In genomic region chrX:51614353-51614752, GRCh38 we compare ENCODE assay signal across 8 cellular contexts. TPM values are rescaled to one million over a fixed set of nuclear protein-coding genes. Genes with fewer than 3 reads are reported as not detected.
A peak's percentile ranks its signal among the peaks of the same experiment; 100 is the strongest.
DNase-seq lines count a peak whose midpoint lies in the region; ATAC-seq and TF ChIP-seq lines count a peak whose summit lies in the region.

No MANE protein-coding gene starts in this region.

- ATAC-seq in right lobe of liver = peak; percentile 42 to 49 (median 48)
- no peak for ATAC-seq in HG03521 (IDR thresholded peaks at IDR 0.05; ENCODE audit: unreplicated experiment)

- POLR2A ChIA-PET in AG04449 (lab: Yijun Ruan, JAX) = no interaction called here

- intact Hi-C loops in right lobe of liver (cut with DNase I) (no loop called here), thyroid gland (cut with DNase I) (no loop called here)

- 6% methylated on average over 6 of the region's 6 CpGs for WGBS in right lobe of liver (ENCODE audit: insufficient coverage, low coverage, low lambda C conversion rate, missing lambda C conversion rate)
- 0 to 12% methylated on average over 6 of the region's 6 CpGs for WGBS in thyroid gland, 2 donors

- H3K4me1 ChIP-seq in right lobe of liver = no peaks in the 10 kb centered on the region
- H3K4me1 ChIP-seq in thyroid gland = no peaks in the 10 kb centered on the region

- TF ChIP-seq CTCF in AG04449 (IDR thresholded peaks at IDR 0.05; ENCODE audit: insufficient read depth, low read length, missing control alignments) (peak; percentile 51), GM06990 (IDR thresholded peaks at IDR 0.05; ENCODE audit: insufficient read depth, low read length, poor library complexity, severe bottlenecking) (peak; percentile 65), NB4 (IDR thresholded peaks at IDR 0.05; ENCODE audit: low read depth, low read length) (peak; percentile 44), right lobe of liver (IDR thresholded peaks at IDR 0.05) (peak; percentile 36 to 46 (median 44)), thyroid gland (IDR thresholded peaks at IDR 0.05) (peak in 2 of 6 experiments; percentile 32)

- CTCF ChIA-PET in AG04449 (lab: Yijun Ruan, JAX) = no interaction called here

- H3K27me3 ChIP-seq in GM06990 (replicated peaks; ENCODE audit: control insufficient read depth, insufficient read depth, low read length) = no peaks in the 10 kb centered on the region
- H3K27me3 ChIP-seq in right lobe of liver = peaks cover 0 to 11% of the 10 kb centered on the region in 2 donors
- H3K27me3 ChIP-seq in thyroid gland = no peaks in the 10 kb centered on the region

- H3K36me3 ChIP-seq in GM06990 (ENCODE audit: control insufficient read depth, insufficient read depth, low read length) (no peaks in the 10 kb centered on the region), right lobe of liver (no peaks in the 10 kb centered on the region), thyroid gland (no peaks in the 10 kb centered on the region)

- H3K9me3 ChIP-seq in right lobe of liver (no peaks in the 10 kb centered on the region), thyroid gland (no peaks in the 10 kb centered on the region)

- no peak overlapping the region for H3K4me3 ChIP-seq in AG04449 (ENCODE audit: low read depth, low read length)
- H3K4me3 ChIP-seq in GM06990 (replicated peaks; ENCODE audit: low read depth, low read length) = no peak overlapping the region
- no peak overlapping the region for H3K4me3 ChIP-seq in NB4 (ENCODE audit: low read depth, low read length)
- H3K4me3 ChIP-seq in right lobe of liver = no peak overlapping the region
- H3K4me3 ChIP-seq in thyroid gland (replicated peaks in 1 of 3) = no peak overlapping the region

- no peak for TF ChIP-seq POLR2A in NB4 (IDR thresholded peaks at IDR 0.05; ENCODE audit: extremely low read depth, insufficient read length)
- TF ChIP-seq POLR2A in right lobe of liver (IDR thresholded peaks at IDR 0.05) = no peak
- no peak for TF ChIP-seq POLR2A in thyroid gland (IDR thresholded peaks at IDR 0.05)

- DNase-seq in AG04449 (ENCODE audit: low read depth, low spot score) (no peak), GM06990 (ENCODE audit: extremely low read depth, insufficient read length) (no peak), NB4 (ENCODE audit: low read depth) (peak; percentile 39), astrocyte of the hippocampus (ENCODE audit: low read depth, low spot score) (peak; percentile 52), right lobe of liver (no peak), SKM-1 (lab: John Stamatoyannopoulos, UW; ENCODE audit: unreplicated experiment) (no peak), thyroid gland (no peak)

- no peak overlapping the region for H3K27ac ChIP-seq in right lobe of liver
- no peak overlapping the region for H3K27ac ChIP-seq in thyroid gland

RNA-seq across cellular contexts. Expression of gene CENPVL3, which starts 4.4 kb away (rescaled TPM):
- total RNA-seq in right lobe of liver (not detected), thyroid gland (not detected)

Comparison
In these comparisons a context has a peak if more than half of its experiments do, and no peak if none do; other contexts are left out.
1. DNase-seq: peak in NB4 (single experiment) and astrocyte of the hippocampus (single experiment); none in AG04449 (single experiment), GM06990 (single experiment), right lobe of liver (0 of 3), SKM-1 (single experiment) and thyroid gland (0 of 2).